ENCODE assay signal across 19 cellular contexts in genomic region chr22:35116817-35117216, GRCh38. TPM values are rescaled to one million over a fixed set of nuclear protein-coding genes. Genes with fewer than 3 reads are reported as not detected.
"Had no signal": no experiment of that assay in that cellular context is flagged by ENCODE, and none has a peak within 500 bp of the region (broad histone marks: within the 10 kb centered on the region; RNA-seq: fewer than 3 reads in every experiment).

No MANE protein-coding gene starts in this region.

- H3K27ac ChIP-seq: coronary artery, gastroesophageal sphincter, lower lobe of right lung, neutrophil had no signal

- H3K27me3 ChIP-seq: neutrophil had no signal

- H3K27me3 Mint-ChIP-seq: type B pancreatic cell had no signal

- H3K9me3 Mint-ChIP-seq: mesothelial cell of epicardium, type B pancreatic cell had no signal

- ATAC-seq: activated CD8-positive, alpha-beta T cell treated with anti-CD3 and anti-CD28 coated beads, Interleukin-2, amount 10 ng/mL, durations not matched to agents 7 days and 5 days; gastroesophageal sphincter; lower lobe of right lung; right cardiac atrium had no signal

- H3K4me3 ChIP-seq: coronary artery, gastroesophageal sphincter, lower lobe of right lung had no signal

- H3K4me3 Mint-ChIP-seq: activated CD8-positive, alpha-beta T cell treated with anti-CD3 and anti-CD28 coated beads, Interleukin-2, amount 10 ng/mL, durations not matched to agents 7 days and 5 days; mesothelial cell of epicardium; naive B cell; type B pancreatic cell had no signal

- H3K27ac Mint-ChIP-seq: activated CD8-positive, alpha-beta T cell treated with anti-CD3 and anti-CD28 coated beads, Interleukin-2, amount 10 ng/mL, durations not matched to agents 7 days and 5 days; mesothelial cell of epicardium; naive B cell; type B pancreatic cell had no signal

- DNase-seq: activated CD4-positive, alpha-beta T cell treated with anti-CD3 and anti-CD28 coated beads for 48 hours; activated CD8-positive, alpha-beta memory T cell treated with anti-CD3 and anti-CD28 coated beads, Interleukin-2, amount 50 U/mL, for 48 hours; activated CD8-positive, alpha-beta T cell treated with anti-CD3 and anti-CD28 coated beads, Interleukin-2, amount 10 ng/mL, durations not matched to agents 7 days and 5 days; activated naive CD4-positive, alpha-beta T cell treated with Interleukin-2 at 50 U/mL for 16 hours; caudate nucleus; effector CD8-positive, alpha-beta T cell; kidney; lower lobe of right lung; naive B cell; posterior cingulate gyrus; right cardiac atrium; stimulated activated CD4-positive, alpha-beta T cell treated with anti-CD3 and anti-CD28 coated beads, Interleukin-1b, Interleukin-23, amount 100 ng/mL, for 48 hours; stimulated activated naive CD4-positive, alpha-beta T cell; T-helper 1 cell had no signal

- H3K4me1 ChIP-seq: gastroesophageal sphincter, lower lobe of right lung had no signal

- H3K36me3 Mint-ChIP-seq: mesothelial cell of epicardium, naive B cell, type B pancreatic cell had no signal

- H3K4me1 Mint-ChIP-seq: naive B cell had no signal

- H3K9me3 ChIP-seq: gastroesophageal sphincter, lower lobe of right lung, neutrophil had no signal

- FAIRE-seq: kidney had no signal

- H3K36me3 ChIP-seq: gastroesophageal sphincter, lower lobe of right lung, neutrophil had no signal

RNA-seq across cellular contexts. Expression of gene ISX, which starts 50.9 kb away (rescaled TPM):
- total RNA-seq: activated CD8-positive, alpha-beta T cell treated with anti-CD3 and anti-CD28 coated beads, Interleukin-2, amount 10 ng/mL, durations not matched to agents 7 days and 5 days; gastroesophageal sphincter; kidney; lower lobe of right lung; right cardiac atrium had no signal
- polyA plus RNA-seq: right cardiac atrium had no signal
